ENCODE assay signal across 35 cellular contexts in genomic region chr20:22746957-22747356, GRCh38.
"Had no signal": no experiment of that assay in that cellular context is flagged by ENCODE, and none has a peak within 500 bp of the region (broad histone marks: within the 10 kb centered on the region; RNA-seq: fewer than 3 reads in every experiment).

No MANE protein-coding gene starts in this region.

- H3K27me3 ChIP-seq: adrenal gland, ascending aorta, body of pancreas, brain microvascular endothelial cell, breast epithelium, cardiac muscle cell had no signal

- FAIRE-seq: astrocyte, bronchial epithelial cell had no signal

- H3K4me3 ChIP-seq: adrenal gland, ascending aorta, body of pancreas, breast epithelium, cardiac muscle cell had no signal

- H3K4me1 ChIP-seq: adrenal gland, ascending aorta, body of pancreas, breast epithelium had no signal

- DNase-seq: activated effector memory CD4-positive, alpha-beta T cell treated with anti-CD3 and anti-CD28 coated beads, Interleukin-2, amount 50 U/mL, for 16 hours; activated effector memory CD4-positive, alpha-beta T cell treated with Interleukin-2 at 50 U/mL for 16 hours; activated gamma-delta T cell; activated gamma-delta T cell treated with Interleukin-2 at 50 U/mL for 16 hours; activated naive CD4-positive, alpha-beta T cell; activated naive CD4-positive, alpha-beta T cell treated with anti-CD3 and anti-CD28 coated beads for 36 hours; activated naive CD4-positive, alpha-beta T cell treated with anti-CD3 and anti-CD28 coated beads, Interleukin-2, amount 10 ng/mL, durations not matched to agents 7 days and 5 days; activated naive CD4-positive, alpha-beta T cell treated with anti-CD3 and anti-CD28 coated beads, Interleukin-2, amount 50 U/mL, for 16 hours; activated naive CD4-positive, alpha-beta T cell treated with Interleukin-2 at 50 U/mL for 16 hours; activated naive CD8-positive, alpha-beta T cell treated with anti-CD3 and anti-CD28 coated beads for 36 hours; activated naive CD8-positive, alpha-beta T cell treated with anti-CD3 and anti-CD28 coated beads, Interleukin-2, amount 10 ng/mL, durations not matched to agents 7 days and 5 days; activated naive CD8-positive, alpha-beta T cell treated with anti-CD3 and anti-CD28 coated beads, Interleukin-2, amount 50 U/mL, for 24 hours; activated T-cell treated with anti-CD3 and anti-CD28 coated beads for 4 hours; activated T-cell treated with anti-CD3 and anti-CD28 coated beads, Interleukin-2, amount 50 U/mL, for 1 hour; activated T-cell treated with anti-CD3 and anti-CD28 coated beads, Interleukin-2, amount 50 U/mL, for 24 hours; activated T-cell treated with anti-CD3 and anti-CD28 coated beads, Interleukin-2, amount 50 U/mL, for 4 hours; activated T-cell treated with anti-CD3 and anti-CD28 coated beads, Interleukin-2, amount 50 U/mL, for 48 hours; activated T-cell treated with anti-CD3 and anti-CD28 coated beads, Interleukin-2, amount 50 U/mL, for 72 hours; adrenal gland; amniotic stem cell; amygdala; anterior cingulate cortex; aorta; body of pancreas; brain microvascular endothelial cell; caudate nucleus; central memory CD4-positive, alpha-beta T cell; cerebellar nuclear complex had no signal

- ATAC-seq: activated naive CD4-positive, alpha-beta T cell treated with anti-CD3 and anti-CD28 coated beads, Interleukin-2, amount 50 U/mL, for 72 hours; activated naive CD8-positive, alpha-beta T cell treated with anti-CD3 and anti-CD28 coated beads, Interleukin-2, amount 50 U/mL, for 24 hours; activated T-cell treated with anti-CD3 and anti-CD28 coated beads, Interleukin-2, amount 50 U/mL, for 4 hours; activated T-cell treated with anti-CD3 and anti-CD28 coated beads, Interleukin-2, amount 50 U/mL, for 72 hours; activated T-helper 17 cell treated with anti-CD3 and anti-CD28 coated beads, Interleukin-2, amount 50 U/mL, for 72 hours; body of pancreas had no signal

- H3K27ac ChIP-seq: adrenal gland, ascending aorta, body of pancreas, brain microvascular endothelial cell, breast epithelium, cardiac muscle cell had no signal

- H3K9me3 ChIP-seq: adrenal gland, ascending aorta, body of pancreas, breast epithelium had no signal

- H3K36me3 ChIP-seq: adrenal gland, ascending aorta, brain microvascular endothelial cell, breast epithelium, cardiac muscle cell had no signal
